ENCODE assay signal across 14 cellular contexts in genomic region chr15:69609176-69609575, GRCh38.
DNase-seq lines count a peak whose midpoint lies in the region; ATAC-seq lines count a peak whose summit lies in the region.
"Had no signal": no experiment of that assay in that cellular context is flagged by ENCODE, and none has a peak within 500 bp of the region (broad histone marks: within the 10 kb centered on the region; RNA-seq: fewer than 3 reads in every experiment).

No MANE protein-coding gene starts in this region.

- DNase-seq in A172 (ENCODE audit: low spot score), result peak; percentile 43
- DNase-seq in ELR (ENCODE audit: low read depth), result peak; percentile 45
- DNase-seq in SK-MEL-5 (ENCODE audit: low read depth, low spot score), result peak; percentile 15
- DNase-seq in glomerular visceral epithelial cell (ENCODE audit: extremely low spot score), result peak; percentile 34
- no peak for DNase-seq in SK-N-DZ (ENCODE audit: low spot score)
- DNase-seq in cerebellar cortex (ENCODE audit: low spot score), result no peak
- DNase-seq: activated naive CD4-positive, alpha-beta T cell treated with anti-CD3 and anti-CD28 coated beads, Interleukin-2, amount 50 U/mL, for 16 hours; effector CD8-positive, alpha-beta T cell; H7; mesendoderm; NCI-H446; testis had no signal

- in situ Hi-C loops in SK-MEL-5 (cut with HindIII; ENCODE audit: low pct_unique_long_range_greater_than_20kb, low sequenced_read_pairs), result no loop called here

- no peak for ATAC-seq in GM21786 (IDR thresholded peaks at IDR 0.05; ENCODE audit: unreplicated experiment)
- ATAC-seq in HG03095 (IDR thresholded peaks at IDR 0.05; ENCODE audit: unreplicated experiment), result no peak

Comparison
In these comparisons a context has a peak if more than half of its experiments do, and no peak if none do; other contexts are left out.
1. DNase-seq: peak in A172 (single experiment), ELR (single experiment), SK-MEL-5 (single experiment) and glomerular visceral epithelial cell (single experiment); none in SK-N-DZ (single experiment) and cerebellar cortex (single experiment).